Comparison of ENCODE assay signal across 18 cellular contexts in genomic region chr1:227449727-227450420, GRCh38.
"Had no signal": no experiment of that assay in that cellular context is flagged by ENCODE, and none has a peak within 500 bp of the region (broad histone marks: within the 10 kb centered on the region; RNA-seq: fewer than 3 reads in every experiment).

No MANE protein-coding gene starts in this region.

- H3K4me1 ChIP-seq: ascending aorta, colonic mucosa, left lung, lower lobe of right lung, spleen, tibial nerve had no signal

- H3K4me3 ChIP-seq: ascending aorta, cardiac muscle cell, colonic mucosa, dorsolateral prefrontal cortex, heart right ventricle, left lung, lower lobe of right lung, right atrium auricular region, spleen, tibial nerve had no signal

- H3K27ac ChIP-seq: ascending aorta, cardiac muscle cell, colonic mucosa, dorsolateral prefrontal cortex, heart right ventricle, left lung, lower lobe of right lung, right atrium auricular region, spleen, tibial nerve, WERI-Rb-1 had no signal

- H3K9me3 ChIP-seq: ascending aorta, colonic mucosa, heart right ventricle, left lung, lower lobe of right lung, right atrium auricular region, spleen, tibial nerve had no signal

- ATAC-seq: activated CD4-positive, CD25-positive, alpha-beta regulatory T cell treated with anti-CD3 and anti-CD28 coated beads, Interleukin-2, amount 50 U/mL, for 24 hours had no signal

- H3K27me3 ChIP-seq: ascending aorta, colonic mucosa, right atrium auricular region had no signal

- H3K36me3 ChIP-seq: ascending aorta, cardiac muscle cell, colonic mucosa, heart right ventricle, left lung, lower lobe of right lung, right atrium auricular region, spleen, tibial nerve, WERI-Rb-1 had no signal

- DNase-seq: activated gamma-delta T cell; activated naive CD8-positive, alpha-beta T cell treated with anti-CD3 and anti-CD28 coated beads, Interleukin-2, amount 10 ng/mL, durations not matched to agents 7 days and 5 days; activated T-cell treated with anti-CD3 and anti-CD28 coated beads, Interleukin-2, amount 50 U/mL, for 24 hours; cerebellar nuclear complex; colonic mucosa; dorsolateral prefrontal cortex; heart right ventricle; left lung; lower lobe of right lung; natural killer cell; spleen; T-helper 9 cell had no signal
